ENCODE assay signal across 28 cellular contexts in the genomic region with DNA sequence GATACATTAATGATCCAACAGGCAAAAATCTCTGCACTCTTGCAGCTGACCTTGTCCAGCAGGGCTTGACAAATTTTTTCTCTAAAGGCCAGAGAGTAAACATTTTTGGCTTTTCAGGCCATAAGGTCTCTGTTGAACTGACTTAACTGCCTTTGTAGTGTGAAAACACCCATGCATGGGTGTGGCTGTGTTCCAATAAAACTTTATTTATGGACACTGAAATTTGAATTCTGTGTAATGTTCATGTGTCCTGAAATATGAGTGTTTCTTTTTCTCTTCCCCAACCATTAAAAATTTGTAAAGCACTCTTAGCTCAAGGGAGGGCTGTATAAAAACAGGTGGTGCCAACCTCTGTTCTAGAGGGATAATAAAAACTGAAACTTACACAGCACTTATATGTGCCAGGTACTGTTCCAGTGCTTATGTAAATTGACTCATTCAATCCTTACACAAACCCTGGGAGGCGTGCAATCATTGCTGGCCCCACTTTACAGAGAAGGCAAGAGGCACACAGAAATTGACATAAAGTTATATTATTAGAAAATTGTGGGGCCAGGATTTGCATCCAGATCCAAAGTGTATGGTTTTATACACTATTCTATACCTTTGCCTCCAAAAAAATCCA. TPM values are rescaled to one million over a fixed set of nuclear protein-coding genes. Genes with fewer than 3 reads are reported as not detected.
"Had no signal": no experiment of that assay in that cellular context is flagged by ENCODE, and none has a peak within 500 bp of the region (broad histone marks: within the 10 kb centered on the region; RNA-seq: fewer than 3 reads in every experiment).

No MANE protein-coding gene starts in this region.

- H3K27ac ChIP-seq: dorsolateral prefrontal cortex, esophagus muscularis mucosa, foreskin keratinocyte, gastroesophageal sphincter, heart left ventricle, lower lobe of right lung, neutrophil, parathyroid adenoma, stomach, thyroid gland had no signal

- H2AFZ ChIP-seq: hepatocyte, parathyroid adenoma had no signal

- H3K4me1 Mint-ChIP-seq: immature natural killer cell, naive B cell had no signal

- H3K36me3 ChIP-seq: esophagus muscularis mucosa, gastroesophageal sphincter, heart left ventricle, lower lobe of right lung, neutrophil, stomach, thyroid gland had no signal

- H3K4me3 ChIP-seq: dorsolateral prefrontal cortex, esophagus muscularis mucosa, gastroesophageal sphincter, heart left ventricle, hepatocyte, lower lobe of right lung, smooth muscle cell, stomach, thyroid gland had no signal

- H3K27me3 ChIP-seq: hepatocyte, thyroid gland had no signal

- H3K9ac ChIP-seq: parathyroid adenoma had no signal

- DNase-seq: cerebellar nuclear complex; dorsolateral prefrontal cortex; effector CD4-positive, alpha-beta T cell; endodermal cell; foreskin keratinocyte; heart left ventricle; immature natural killer cell; islet precursor cell; kidney glomerular epithelial cell; left ventricle myocardium superior; lower lobe of right lung; naive B cell; stimulated activated CD4-positive, alpha-beta T cell treated with anti-CD3 and anti-CD28 coated beads, Interleukin-12 subunit alpha, Interleukin-12 subunit beta, amount 100 ng/mL, for 4 hours; stimulated activated CD4-positive, alpha-beta T cell treated with anti-CD3 and anti-CD28 coated beads, Interleukin-1b, Interleukin-23, amount 100 ng/mL, for 48 hours; stimulated activated CD4-positive, alpha-beta T cell treated with anti-CD3 and anti-CD28 coated beads, Interleukin-4, amount 100 ng/mL, for 1 hour; stimulated activated CD8-positive, alpha-beta memory T cell treated with anti-CD3 and anti-CD28 coated beads, Interleukin-4, amount 100 ng/mL, for 48 hours; stimulated activated naive CD4-positive, alpha-beta T cell; stomach; thyroid gland had no signal

- H3K9me3 Mint-ChIP-seq: endodermal cell; naive B cell; natural killer cell treated with Interleukin-12 subunit alpha and Interleukin-12 subunit beta and Interleukin-15 and Interleukin-18, amount 100 ng/mL, for 72 hours; neural crest cell; type B pancreatic cell had no signal

- H3K27ac Mint-ChIP-seq: endodermal cell; immature natural killer cell; natural killer cell treated with Interleukin-12 subunit alpha and Interleukin-12 subunit beta and Interleukin-15 and Interleukin-18, amount 100 ng/mL, for 72 hours had no signal

- H3K4me1 ChIP-seq: foreskin keratinocyte, parathyroid adenoma had no signal

- ATAC-seq: foreskin keratinocyte; gastroesophageal sphincter; heart left ventricle; left ventricle myocardium superior; lower lobe of right lung; natural killer cell treated with Interleukin-12 subunit alpha and Interleukin-12 subunit beta and Interleukin-15 and Interleukin-18, amount 100 ng/mL, for 72 hours had no signal

- H3K4me3 Mint-ChIP-seq: immature natural killer cell; naive B cell; natural killer cell treated with Interleukin-12 subunit alpha and Interleukin-12 subunit beta and Interleukin-15 and Interleukin-18, amount 100 ng/mL, for 72 hours; neural crest cell had no signal

- H3K4me2 ChIP-seq: hepatocyte, smooth muscle cell had no signal

- H3K9me3 ChIP-seq: esophagus muscularis mucosa, gastroesophageal sphincter, heart left ventricle, lower lobe of right lung, neutrophil, stomach, thyroid gland had no signal

- H3K79me2 ChIP-seq: hepatocyte, parathyroid adenoma had no signal

RNA-seq across cellular contexts. Expression of a gene that starts 18.8 kb away (rescaled TPM):
- total RNA-seq: natural killer cell treated with Interleukin-12 subunit alpha and Interleukin-12 subunit beta and Interleukin-15 and Interleukin-18, amount 100 ng/mL, for 72 hours had no signal
- polyA plus RNA-seq: foreskin keratinocyte, immature natural killer cell had no signal
